Comparison of ENCODE assay signal across 11 cellular contexts in the genomic region with DNA sequence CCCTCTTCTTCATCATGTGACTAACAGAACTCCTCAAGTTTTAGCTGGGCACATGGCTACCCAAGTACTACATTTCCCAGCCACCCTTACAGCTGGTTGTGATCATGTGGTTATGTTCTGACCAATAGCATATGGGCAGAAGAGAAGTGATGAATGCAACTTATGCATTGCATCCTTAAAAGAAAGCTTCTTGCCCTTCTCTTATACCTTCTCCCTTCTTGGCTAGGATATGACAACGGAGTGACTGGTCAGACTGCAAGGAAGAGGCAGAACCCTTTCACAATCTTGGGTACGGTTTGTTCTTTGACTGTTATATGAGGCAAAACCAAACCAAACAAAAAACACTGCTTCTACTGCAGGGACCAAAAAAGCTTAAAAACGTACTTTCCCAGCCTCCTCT.
DNase-seq lines count a peak whose midpoint lies in the region; ATAC-seq and TF ChIP-seq lines count a peak whose summit lies in the region.
"Had no signal": no experiment of that assay in that cellular context is flagged by ENCODE, and none has a peak within 500 bp of the region (broad histone marks: within the 10 kb centered on the region; RNA-seq: fewer than 3 reads in every experiment).

No MANE protein-coding gene starts in this region.

- no peak overlapping the region for H3K27ac ChIP-seq in mesendoderm (ENCODE audit: low read depth, low read length)
- H3K27ac ChIP-seq in ascending aorta, result no peak overlapping the region

- peak; percentile 3 for ATAC-seq in HG03196 (IDR thresholded peaks at IDR 0.05; ENCODE audit: unreplicated experiment)
- ATAC-seq in GM21786 (IDR thresholded peaks at IDR 0.05; ENCODE audit: unreplicated experiment), result no peak

- no peak overlapping the region for H3K9ac ChIP-seq in mesendoderm (ENCODE audit: low read length)

- no peaks in the 10 kb centered on the region for H3K79me2 ChIP-seq in mesendoderm (ENCODE audit: control insufficient read depth, insufficient read depth, low read length)

- no CpG with 5 or more reads among the region's 3 CpGs for WGBS in mesendoderm (ENCODE audit: extremely low coverage, insufficient coverage, low lambda C conversion rate)

- no peaks in the 10 kb centered on the region for H3K27me3 ChIP-seq in mesendoderm (ENCODE audit: insufficient read depth, low read length, poor library complexity)
- no peaks in the 10 kb centered on the region for H3K27me3 ChIP-seq in ascending aorta

- DNase-seq in GM12865 (ENCODE audit: low read depth) (peak; percentile 45), mesendoderm (peak; percentile 46), chondrocyte (ENCODE audit: low spot score) (no peak), ascending aorta (ENCODE audit: low spot score in 2 of 2) (no peak), NCI-H128 (lab: John Stamatoyannopoulos, UW; ENCODE audit: unreplicated experiment) (no peak)
- DNase-seq in activated T-helper 1 cell treated with anti-CD3 and anti-CD28 coated beads, Interleukin-12 subunit alpha, Interleukin-12 subunit beta, Interleukin-2, Interleukin-4 antibody, amounts not matched to agents 30 ng/mL and 10 ng/mL and 1 ng/mL, durations not matched to agents 14 hours and 24 hours and 36 hours (ENCODE audit: low spot score), result no peak
- DNase-seq: activated CD4-positive, alpha-beta T cell treated with anti-CD3 and anti-CD28 coated beads, Interleukin-2, amount 10 ng/mL, durations not matched to agents 7 days and 5 days; NCI-H510A treated with DMSO at 0.1 percent for 48 hours had no signal

- H3K9me3 Mint-ChIP-seq in activated T-helper 1 cell treated with anti-CD3 and anti-CD28 coated beads, Interleukin-12 subunit alpha, Interleukin-12 subunit beta, Interleukin-2, Interleukin-4 antibody, amounts not matched to agents 30 ng/mL and 10 ng/mL and 1 ng/mL, durations not matched to agents 14 hours and 24 hours and 36 hours, result no peaks in the 10 kb centered on the region
- H3K9me3 Mint-ChIP-seq in chondrocyte (ENCODE audit: low read depth), result no peaks in the 10 kb centered on the region
- H3K9me3 Mint-ChIP-seq: activated CD4-positive, alpha-beta T cell treated with anti-CD3 and anti-CD28 coated beads, Interleukin-2, amount 10 ng/mL, durations not matched to agents 7 days and 5 days; central memory CD8-positive, alpha-beta T cell had no signal

- H3K4me1 ChIP-seq in mesendoderm (ENCODE audit: control insufficient read depth, low read depth, low read length) (peaks cover 1% of the 10 kb centered on the region), ascending aorta (peaks cover 0 to 7% of the 10 kb centered on the region in 2 donors)

- H3K27ac Mint-ChIP-seq in activated T-helper 1 cell treated with anti-CD3 and anti-CD28 coated beads, Interleukin-12 subunit alpha, Interleukin-12 subunit beta, Interleukin-2, Interleukin-4 antibody, amounts not matched to agents 30 ng/mL and 10 ng/mL and 1 ng/mL, durations not matched to agents 14 hours and 24 hours and 36 hours, result peak overlapping the region; percentile 75
- no peak overlapping the region for H3K27ac Mint-ChIP-seq in chondrocyte (ENCODE audit: unreplicated experiment)
- H3K27ac Mint-ChIP-seq: activated CD4-positive, alpha-beta T cell treated with anti-CD3 and anti-CD28 coated beads, Interleukin-2, amount 10 ng/mL, durations not matched to agents 7 days and 5 days had no signal

- no peak overlapping the region for H2BK5ac ChIP-seq in mesendoderm (ENCODE audit: low read length)

- H3K27me3 Mint-ChIP-seq in activated T-helper 1 cell treated with anti-CD3 and anti-CD28 coated beads, Interleukin-12 subunit alpha, Interleukin-12 subunit beta, Interleukin-2, Interleukin-4 antibody, amounts not matched to agents 30 ng/mL and 10 ng/mL and 1 ng/mL, durations not matched to agents 14 hours and 24 hours and 36 hours (ENCODE audit: insufficient read depth), result no peaks in the 10 kb centered on the region
- H3K27me3 Mint-ChIP-seq in chondrocyte (ENCODE audit: low read depth), result peaks cover 2% of the 10 kb centered on the region

- no peak overlapping the region for H3K4ac ChIP-seq in mesendoderm (ENCODE audit: low read depth, low read length)

- H3K9me3 ChIP-seq in ascending aorta, result no peaks in the 10 kb centered on the region

- no peak overlapping the region for H3K18ac ChIP-seq in mesendoderm (ENCODE audit: low read length)

- no peak overlapping the region for H3K4me3 ChIP-seq in GM12865 (ENCODE audit: low read depth, low read length)
- H3K4me3 ChIP-seq in mesendoderm (ENCODE audit: low read length), result no peak overlapping the region
- H3K4me3 ChIP-seq in ascending aorta, result no peak overlapping the region

- no peak overlapping the region for H3K56ac ChIP-seq in mesendoderm (ENCODE audit: low read length)

- H2BK15ac ChIP-seq in mesendoderm (replicated peaks; ENCODE audit: low read depth), result no peak overlapping the region

- intact Hi-C loops in activated T-helper 1 cell treated with anti-CD3 and anti-CD28 coated beads, Interleukin-12 subunit alpha, Interleukin-12 subunit beta, Interleukin-2, Interleukin-4 antibody, amounts not matched to agents 30 ng/mL and 10 ng/mL and 1 ng/mL, durations not matched to agents 14 hours and 24 hours and 36 hours (cut with micrococcal nuclease), result loop anchor here (1.0 to 10.0 kb wide), 3 partner anchors 118 to 466 kb away; a partner anchor contains a TSS
- intact Hi-C loops in ascending aorta (cut with DNase I), result no loop called here

- TF ChIP-seq CTCF in GM12865 (IDR thresholded peaks at IDR 0.05; ENCODE audit: insufficient read depth, low read depth, low read length, missing control alignments) (no peak), chondrocyte (IDR thresholded peaks at IDR 0.05) (no peak), ascending aorta (IDR thresholded peaks at IDR 0.05) (no peak)

- H3K79me1 ChIP-seq in mesendoderm (ENCODE audit: low read length), result no peaks in the 10 kb centered on the region

- no peak overlapping the region for H3K23ac ChIP-seq in mesendoderm (ENCODE audit: low read length)

- no peak overlapping the region for H4K8ac ChIP-seq in mesendoderm (ENCODE audit: low read depth, low read length)

- H2AK5ac ChIP-seq in mesendoderm (ENCODE audit: low read length), result no peak overlapping the region

- H3K36me3 Mint-ChIP-seq in activated T-helper 1 cell treated with anti-CD3 and anti-CD28 coated beads, Interleukin-12 subunit alpha, Interleukin-12 subunit beta, Interleukin-2, Interleukin-4 antibody, amounts not matched to agents 30 ng/mL and 10 ng/mL and 1 ng/mL, durations not matched to agents 14 hours and 24 hours and 36 hours (ENCODE audit: low read depth), result peaks cover 2% of the 10 kb centered on the region
- no peaks in the 10 kb centered on the region for H3K36me3 Mint-ChIP-seq in chondrocyte (ENCODE audit: low read depth)

- H4K5ac ChIP-seq in mesendoderm (ENCODE audit: low read length), result no peak overlapping the region

- peaks cover 56% of the 10 kb centered on the region for H3K4me1 Mint-ChIP-seq in activated T-helper 1 cell treated with anti-CD3 and anti-CD28 coated beads, Interleukin-12 subunit alpha, Interleukin-12 subunit beta, Interleukin-2, Interleukin-4 antibody, amounts not matched to agents 30 ng/mL and 10 ng/mL and 1 ng/mL, durations not matched to agents 14 hours and 24 hours and 36 hours (ENCODE audit: low read depth)
- H3K4me1 Mint-ChIP-seq in chondrocyte (ENCODE audit: low read depth), result peaks cover 16% of the 10 kb centered on the region
- H3K4me1 Mint-ChIP-seq: central memory CD8-positive, alpha-beta T cell had no signal

- H3K36me3 ChIP-seq in mesendoderm (ENCODE audit: control insufficient read depth, insufficient read depth, low read length), result no peaks in the 10 kb centered on the region
- H3K36me3 ChIP-seq in ascending aorta, result no peaks in the 10 kb centered on the region

- peak overlapping the region; percentile 4 for H3K4me3 Mint-ChIP-seq in activated T-helper 1 cell treated with anti-CD3 and anti-CD28 coated beads, Interleukin-12 subunit alpha, Interleukin-12 subunit beta, Interleukin-2, Interleukin-4 antibody, amounts not matched to agents 30 ng/mL and 10 ng/mL and 1 ng/mL, durations not matched to agents 14 hours and 24 hours and 36 hours
- no peak overlapping the region for H3K4me3 Mint-ChIP-seq in chondrocyte (ENCODE audit: unreplicated experiment)
- H3K4me3 Mint-ChIP-seq: activated CD4-positive, alpha-beta T cell treated with anti-CD3 and anti-CD28 coated beads, Interleukin-2, amount 10 ng/mL, durations not matched to agents 7 days and 5 days; central memory CD8-positive, alpha-beta T cell had no signal

- no peak overlapping the region for H3K4me2 ChIP-seq in mesendoderm (ENCODE audit: low read length)

- H2BK120ac ChIP-seq in mesendoderm (ENCODE audit: low read depth, low read length), result no peak overlapping the region

Comparison
In these comparisons a context has a peak if more than half of its experiments do, and no peak if none do; other contexts are left out.
1. DNase-seq: peak in GM12865 (single experiment) and mesendoderm (single experiment); none in activated T-helper 1 cell treated with anti-CD3 and anti-CD28 coated beads, Interleukin-12 subunit alpha, Interleukin-12 subunit beta, Interleukin-2, Interleukin-4 antibody, amounts not matched to agents 30 ng/mL and 10 ng/mL and 1 ng/mL, durations not matched to agents 14 hours and 24 hours and 36 hours (single experiment), chondrocyte (single experiment), ascending aorta (0 of 2) and NCI-H128 (single experiment).